ENCODE assay signal across 10 cellular contexts in the genomic region with DNA sequence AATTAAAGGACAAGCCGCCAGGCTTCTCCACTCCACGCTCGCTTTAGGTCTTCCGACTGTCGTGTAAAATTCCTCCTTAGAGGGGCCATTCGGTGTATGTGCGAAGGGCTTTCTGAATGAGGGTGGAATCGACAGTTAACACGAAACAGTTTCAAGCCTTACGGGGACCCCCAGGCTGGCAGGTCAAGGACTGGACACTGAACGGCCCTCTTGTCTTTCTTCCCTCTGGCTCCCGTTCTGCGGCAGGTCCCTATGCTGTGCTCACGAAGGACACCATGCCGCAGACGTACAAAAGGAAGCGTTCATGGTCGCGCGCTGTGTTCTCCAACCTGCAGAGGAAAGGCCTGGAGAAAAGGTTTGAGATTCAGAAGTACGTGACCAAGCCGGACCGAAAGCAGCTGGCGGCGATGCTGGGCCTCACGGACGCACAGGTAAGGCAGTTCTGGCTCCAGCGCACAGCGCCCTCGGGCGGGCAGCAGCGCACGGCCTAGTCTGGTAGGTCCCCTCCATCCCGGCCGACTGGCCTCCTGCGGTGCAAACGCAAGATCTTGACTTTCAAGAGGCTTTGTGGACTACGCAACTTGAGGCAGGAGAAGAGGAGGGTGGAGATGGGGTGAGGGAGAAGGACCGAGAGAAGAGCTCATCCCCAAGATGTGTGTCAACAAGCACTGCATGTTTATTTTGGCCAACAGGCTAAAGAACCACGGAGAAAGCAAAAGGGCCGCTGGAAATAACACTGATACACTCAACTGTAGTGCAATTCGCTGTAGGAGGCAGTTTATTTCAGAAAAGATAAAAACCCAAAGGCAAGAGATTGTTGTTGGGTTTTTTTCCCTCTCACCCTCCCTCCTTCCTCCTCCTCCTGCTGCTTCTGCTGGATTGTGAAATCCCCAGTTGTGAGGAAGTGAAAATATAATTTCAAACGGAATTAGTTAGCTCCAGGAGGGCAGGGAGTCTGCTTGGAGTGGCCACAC. TPM values are rescaled to one million over a fixed set of nuclear protein-coding genes. Genes with fewer than 3 reads are reported as not detected.
DNase-seq lines count a peak whose midpoint lies in the region; FAIRE-seq and TF ChIP-seq lines count a peak whose summit lies in the region.
"Had no signal": no experiment of that assay in that cellular context is flagged by ENCODE, and none has a peak within 500 bp of the region (broad histone marks: within the 10 kb centered on the region; RNA-seq: fewer than 3 reads in every experiment).

No MANE protein-coding gene starts in this region.

- peak; percentile 53 for DNase-seq in GM23248
- DNase-seq in astrocyte (ENCODE audit: low read depth), result no peak
- peak; percentile 62 for DNase-seq in iPS-NIHi11 (ENCODE audit: low spot score)
- DNase-seq in skeletal muscle cell (ENCODE audit: low read depth), result peak; percentile 69
- no peak for DNase-seq in effector memory CD4-positive, alpha-beta T cell
- no peak for DNase-seq in COR-L47 (lab: John Stamatoyannopoulos, UW)
- no peak for DNase-seq in foreskin melanocyte
- DNase-seq in activated T-cell treated with anti-CD3 and anti-CD28 coated beads, Interleukin-2, amount 50 U/mL, for 1 hour, result no peak
- DNase-seq: NCI-H510A had no signal

- peaks cover 24% of the 10 kb centered on the region for H3K9me3 Mint-ChIP-seq in astrocyte (ENCODE audit: unreplicated experiment)

- H3K36me3 ChIP-seq in GM23248 (ENCODE audit: low read depth), result peaks cover 38% of the 10 kb centered on the region
- H3K36me3 ChIP-seq in astrocyte (ENCODE audit: insufficient read depth, low read length), result no peaks in the 10 kb centered on the region
- no peaks in the 10 kb centered on the region for H3K36me3 ChIP-seq in effector memory CD4-positive, alpha-beta T cell (ENCODE audit: control insufficient read depth, insufficient read depth, low read length)

- H3K27me3 Mint-ChIP-seq in astrocyte (ENCODE audit: low read depth, unreplicated experiment), result peaks cover 88% of the 10 kb centered on the region

- no peak overlapping the region for H3K27ac Mint-ChIP-seq in astrocyte (ENCODE audit: unreplicated experiment)

- H4K20me1 ChIP-seq in GM23248 (ENCODE audit: insufficient read depth) (no peaks in the 10 kb centered on the region), astrocyte (ENCODE audit: insufficient read depth, low read length) (peaks cover 10% of the 10 kb centered on the region)

- no peaks in the 10 kb centered on the region for H3K27me3 ChIP-seq in GM23248 (replicated peaks; ENCODE audit: insufficient read depth)
- H3K27me3 ChIP-seq in astrocyte (ENCODE audit: insufficient read depth, low read length), result peaks cover 49% of the 10 kb centered on the region
- peaks cover 18% of the 10 kb centered on the region for H3K27me3 ChIP-seq in effector memory CD4-positive, alpha-beta T cell (replicated peaks; ENCODE audit: control insufficient read depth, insufficient read depth, low read length, poor library complexity, severe bottlenecking)

- TF ChIP-seq CTCF in astrocyte (IDR thresholded peaks at IDR 0.05; ENCODE audit: insufficient read depth, low read depth, low read length), result no peak

- H3K9me2 ChIP-seq in GM23248 (ENCODE audit: insufficient read depth), result no peaks in the 10 kb centered on the region

- WGBS in GM23248 (ENCODE audit: low coverage in 1 of 2, low lambda C conversion rate in 2 of 2, missing lambda C conversion rate in 2 of 2), 2 experiments, result 93 to 95% methylated on average over 43 of the region's 43 CpGs

- in situ Hi-C loops in GM23248 (cut with MboI), result no loop called here

- peaks cover 11% of the 10 kb centered on the region for H3K36me3 Mint-ChIP-seq in astrocyte (ENCODE audit: low read depth, unreplicated experiment)

- H3K27ac ChIP-seq in GM23248, result peak overlapping the region; percentile 86; the same call in 1 of the 2 replicates
- no peak overlapping the region for H3K27ac ChIP-seq in astrocyte (ENCODE audit: low read depth, low read length)
- no peak overlapping the region for H3K27ac ChIP-seq in effector memory CD4-positive, alpha-beta T cell (ENCODE audit: insufficient read depth, low read length, poor library complexity, severe bottlenecking)

- H3K4me2 ChIP-seq in GM23248 (ENCODE audit: unreplicated experiment) (peak overlapping the region; percentile 93), astrocyte (ENCODE audit: low read length) (peak overlapping the region; percentile 93)

- H2AFZ ChIP-seq in GM23248, result no peak overlapping the region
- no peak overlapping the region for H2AFZ ChIP-seq in astrocyte (ENCODE audit: low read depth, low read length)

- peaks cover 23% of the 10 kb centered on the region for H3F3A ChIP-seq in GM23248 (ENCODE audit: insufficient read depth)

- no peak overlapping the region for H3K4me3 Mint-ChIP-seq in astrocyte (ENCODE audit: unreplicated experiment)

- peaks cover 11% of the 10 kb centered on the region for H3K4me1 ChIP-seq in GM23248 (ENCODE audit: insufficient read depth)
- H3K4me1 ChIP-seq in astrocyte (ENCODE audit: insufficient read depth, low read length), result peaks cover 4% of the 10 kb centered on the region
- H3K4me1 ChIP-seq in effector memory CD4-positive, alpha-beta T cell (ENCODE audit: control insufficient read depth, insufficient read depth, low read length, poor library complexity, severe bottlenecking), result peaks cover 5% of the 10 kb centered on the region

- no peak for FAIRE-seq in astrocyte (lab: Jason Lieb, UNC)

- H3K9ac ChIP-seq in GM23248, result peak overlapping the region; percentile 94
- H3K9ac ChIP-seq in astrocyte (ENCODE audit: low read length), result peak overlapping the region; percentile 85

- H3K9me3 ChIP-seq in GM23248 (ENCODE audit: low read depth) (no peaks in the 10 kb centered on the region), astrocyte (ENCODE audit: insufficient read depth, low read depth, low read length) (peaks cover 5% of the 10 kb centered on the region)
- no peaks in the 10 kb centered on the region for H3K9me3 ChIP-seq in effector memory CD4-positive, alpha-beta T cell (ENCODE audit: control insufficient read depth, low read length)

- H3K4me3 ChIP-seq in GM23248 (peak overlapping the region; percentile 96), astrocyte (ENCODE audit: insufficient read depth, low read depth, low read length) (no peak overlapping the region), skeletal muscle cell (ENCODE audit: low read depth, low read length) (peak overlapping the region; percentile 84)
- H3K4me3 ChIP-seq in effector memory CD4-positive, alpha-beta T cell (ENCODE audit: insufficient read depth, low read depth, low read length, poor library complexity, severe bottlenecking), result no peak overlapping the region

- H3K79me2 ChIP-seq in GM23248 (ENCODE audit: insufficient read depth) (peaks cover 40% of the 10 kb centered on the region), astrocyte (ENCODE audit: insufficient read depth, low read length) (no peaks in the 10 kb centered on the region)

- H3K4me1 Mint-ChIP-seq in astrocyte (ENCODE audit: low read depth, unreplicated experiment), result peaks cover 8% of the 10 kb centered on the region

RNA-seq across cellular contexts. Expression of gene HLX, which starts 3.0 kb away (rescaled TPM):
- 14.0 and 24.2 TPM in 2 replicates for total RNA-seq in GM23248 (2014; rRNA removed; shearing (Covaris generic))
- 20.0 and 21.5 TPM in 2 replicates for polyA plus RNA-seq in GM23248 (2016; fragmentation: Nextera tagmentation; extraction: Ambion mirVana)
- total RNA-seq in astrocyte, result 1.4 and 2.1 TPM in 2 replicates
- total RNA-seq: activated CD8-positive, alpha-beta memory T cell treated with anti-CD3 and anti-CD28 coated beads for 36 hours had no signal

Comparison
In these comparisons a context has a peak if more than half of its experiments do, and no peak if none do; other contexts are left out.
1. DNase-seq: peak in GM23248 (single experiment), iPS-NIHi11 (single experiment) and skeletal muscle cell (single experiment); none in astrocyte (single experiment), effector memory CD4-positive, alpha-beta T cell (0 of 3), COR-L47 (single experiment), foreskin melanocyte (single experiment) and activated T-cell treated with anti-CD3 and anti-CD28 coated beads, Interleukin-2, amount 50 U/mL, for 1 hour (single experiment).
2. H3K4me3 ChIP-seq: peak in GM23248 (single experiment) and skeletal muscle cell (single experiment); none in astrocyte (single experiment) and effector memory CD4-positive, alpha-beta T cell (single experiment).